Comparison of ENCODE assay signal across 1 cellular context in genomic region chr16:50152807-50153647, GRCh38.
TF ChIP-seq lines count a peak whose summit lies in the region.

Gene TENT4B, plus strand, starts transcription at chr16:50153306. Its CDS starts 316 bp downstream, at chr16:50153622.

TF ChIP-seq in HepG2, 621 proteins besides CTCF, POLR2A, EP300 and RAD21 (continued from another document and continues in another):
- TF ChIP-seq ZC3H13 (CRISPR knock-in tag; IDR thresholded peaks at IDR 0.05) = 0 out of 2 replicates have a peak, but pooled peaks have one; percentile 65
- TF ChIP-seq RARA (CRISPR knock-in tag; IDR thresholded peaks at IDR 0.05) = peak; percentile 61
- 0 out of 2 replicates have a peak, but pooled peaks have one; percentile 21 for TF ChIP-seq ZNF3 (CRISPR knock-in tag; IDR thresholded peaks at IDR 0.05)
- TF ChIP-seq ZNF468 (CRISPR knock-in tag; IDR thresholded peaks at IDR 0.05) = no peak
- TF ChIP-seq IRF2 (CRISPR knock-in tag; IDR thresholded peaks at IDR 0.05) = peak; percentile 79
- TF ChIP-seq TGIF2 (CRISPR knock-in tag; IDR thresholded peaks at IDR 0.05) = peak; percentile 55; the same call in 1 of the 2 replicates
- TF ChIP-seq ZNF576 (CRISPR knock-in tag; IDR thresholded peaks at IDR 0.05) = 0 out of 2 replicates have a peak, but pooled peaks have one; percentile 32
- TF ChIP-seq ZNF713 (CRISPR knock-in tag; IDR thresholded peaks at IDR 0.05) = no peak
- 0 out of 2 replicates have a peak, but pooled peaks have one; percentile 42 for TF ChIP-seq ZNF570 (CRISPR knock-in tag; IDR thresholded peaks at IDR 0.05; ENCODE audit: borderline replicate concordance)
- no peak for TF ChIP-seq ZFP36L1 (CRISPR knock-in tag; IDR thresholded peaks at IDR 0.05)
- no peak for TF ChIP-seq HNF1A (IDR thresholded peaks at IDR 0.05; ENCODE audit: low read depth)
- peak; percentile 67 for TF ChIP-seq HNF1A (CRISPR knock-in tag; IDR thresholded peaks at IDR 0.05; ENCODE audit: borderline replicate concordance)
- TF ChIP-seq CAMTA2 (CRISPR knock-in tag; IDR thresholded peaks at IDR 0.05; ENCODE audit: borderline replicate concordance) = peak; percentile 76; the same call in 1 of the 2 replicates
- TF ChIP-seq ZNF768 (CRISPR knock-in tag; IDR thresholded peaks at IDR 0.05) = peak; percentile 62; the same call in 1 of the 2 replicates
- no peak for TF ChIP-seq ELK4 (CRISPR knock-in tag; IDR thresholded peaks at IDR 0.05; ENCODE audit: borderline replicate concordance)
- peak; percentile 50 for TF ChIP-seq JARID2 (CRISPR knock-in tag; IDR thresholded peaks at IDR 0.05; ENCODE audit: insufficient replicate concordance)
- peak; percentile 97 for TF ChIP-seq ZNF616 (CRISPR knock-in tag; IDR thresholded peaks at IDR 0.05; ENCODE audit: low read depth)
- TF ChIP-seq ZNF207 (IDR thresholded peaks at IDR 0.05; ENCODE audit: borderline replicate concordance) = no peak
- TF ChIP-seq NFIB (CRISPR knock-in tag; IDR thresholded peaks at IDR 0.05; ENCODE audit: borderline replicate concordance) = no peak
- TF ChIP-seq GATAD2A (CRISPR knock-in tag; IDR thresholded peaks at IDR 0.05) = peak; percentile 22; the same call in 1 of the 2 replicates
- peak; percentile 96 for TF ChIP-seq ZNF883 (CRISPR knock-in tag; IDR thresholded peaks at IDR 0.05; ENCODE audit: not compliant biosample characterization)
- TF ChIP-seq ZUFSP (CRISPR knock-in tag; IDR thresholded peaks at IDR 0.05; ENCODE audit: borderline replicate concordance) = no peak
- no peak; the same call in 1 of the 2 replicates for TF ChIP-seq ZNF670 (CRISPR knock-in tag; IDR thresholded peaks at IDR 0.05; ENCODE audit: borderline replicate concordance)
- 0 out of 2 replicates have a peak, but pooled peaks have one; percentile 17 for TF ChIP-seq ZBTB2 (CRISPR knock-in tag; IDR thresholded peaks at IDR 0.05; ENCODE audit: low read depth)
- TF ChIP-seq ZNF510 (CRISPR knock-in tag; IDR thresholded peaks at IDR 0.05; ENCODE audit: low read depth) = no peak
- TF ChIP-seq ZNF879 (CRISPR knock-in tag; IDR thresholded peaks at IDR 0.05) = no peak
- TF ChIP-seq SNAPC2 (CRISPR knock-in tag; IDR thresholded peaks at IDR 0.05) = 0 out of 2 replicates have a peak, but pooled peaks have one; percentile 44
- peak; percentile 54; the same call in 1 of the 2 replicates for TF ChIP-seq HIVEP1 (CRISPR knock-in tag; IDR thresholded peaks at IDR 0.05)
- peak; percentile 80; the same call in 1 of the 2 replicates for TF ChIP-seq ZNF318 (CRISPR knock-in tag; IDR thresholded peaks at IDR 0.05)
- TF ChIP-seq CBX5 (CRISPR knock-in tag; IDR thresholded peaks at IDR 0.05; ENCODE audit: borderline replicate concordance) = peak; percentile 51
- peak; percentile 70 for TF ChIP-seq PITX1 (CRISPR knock-in tag; IDR thresholded peaks at IDR 0.05)
- TF ChIP-seq ISL2 (CRISPR knock-in tag; IDR thresholded peaks at IDR 0.05) = no peak
- TF ChIP-seq ZHX1 (CRISPR knock-in tag; IDR thresholded peaks at IDR 0.05; ENCODE audit: low read depth) = peak; percentile 92
